8 cellular contexts compared by ENCODE assay signal in the genomic region with DNA sequence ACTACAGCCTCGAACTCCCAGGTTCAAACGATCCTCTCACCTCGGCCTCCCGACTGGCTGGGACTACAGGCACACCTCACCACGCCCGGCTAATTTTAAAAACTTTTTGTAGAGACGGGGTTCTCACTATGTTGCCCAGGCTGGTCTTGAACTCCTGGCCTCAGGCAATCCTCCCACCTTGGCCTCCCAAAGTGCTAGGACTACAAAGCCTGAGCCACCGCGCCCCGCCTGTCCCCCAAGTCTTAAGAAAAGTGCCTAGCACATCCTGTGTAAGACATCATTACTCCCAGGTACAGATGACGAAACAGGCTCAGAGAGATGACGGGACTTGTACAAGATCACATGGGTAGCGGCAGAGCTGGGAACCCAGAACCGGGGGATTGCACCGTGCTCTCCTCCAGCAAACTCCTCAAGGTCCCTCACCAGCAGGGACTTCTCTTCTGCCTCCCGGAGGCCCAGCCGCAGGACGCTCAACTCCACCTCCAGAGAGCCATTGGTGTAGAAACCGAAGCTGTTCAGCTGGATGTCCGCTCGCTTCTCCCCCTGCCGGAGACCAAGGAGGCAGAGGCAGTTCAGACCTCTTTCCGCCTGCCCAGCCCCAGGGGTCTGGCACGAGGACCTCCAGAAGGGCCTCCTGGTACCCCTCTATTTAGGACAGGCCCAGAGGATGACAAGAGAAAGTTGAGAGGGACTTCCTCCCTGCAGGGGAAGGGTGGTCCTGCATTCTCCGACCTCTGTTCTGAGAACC. TPM values are rescaled to one million over a fixed set of nuclear protein-coding genes. Genes with fewer than 3 reads are reported as not detected.
A peak's percentile ranks its signal among the peaks of the same experiment; 100 is the strongest.
DNase-seq lines count a peak whose midpoint lies in the region; ATAC-seq, FAIRE-seq and TF ChIP-seq lines count a peak whose summit lies in the region.

No MANE protein-coding gene starts in this region.

- H3K4ac ChIP-seq in trophoblast cell (ENCODE audit: low read depth, low read length), result peak overlapping the region; percentile 17

- peak overlapping the region; percentile 92 to 100 (median 98) for H3K27ac ChIP-seq in heart right ventricle
- peak overlapping the region; percentile 97 for H3K27ac ChIP-seq in trophoblast cell (ENCODE audit: low read depth, low read length)

- no peak for FAIRE-seq in urothelium cell line (lab: Jason Lieb, UNC)

- H3K4me2 ChIP-seq in trophoblast cell (ENCODE audit: low read length), result peak overlapping the region; percentile 86

- H3K4me3 Mint-ChIP-seq in IgD-negative memory B cell, result peak overlapping the region; percentile 94 to 98 (median 98)

- intact Hi-C loops in heart right ventricle (cut with DNase I), result loop anchor here in 6 of 10 donors (2.0 to 10.0 kb wide), 9 partner anchors 102 to 658 kb away; a partner anchor contains a TSS

- peaks cover 19% of the 10 kb centered on the region for H3K79me2 ChIP-seq in trophoblast cell (ENCODE audit: control insufficient read depth, insufficient read depth, low read length, poor library complexity)

- no peaks in the 10 kb centered on the region for H3K27me3 Mint-ChIP-seq in IgD-negative memory B cell

- H4K8ac ChIP-seq in trophoblast cell (ENCODE audit: low read depth, low read length), result peak overlapping the region; percentile 62

- ATAC-seq in heart right ventricle, result peak in 7 of 8 donors; percentile 2 to 24 (median 7)

- H3K27ac Mint-ChIP-seq in IgD-negative memory B cell, result peak overlapping the region; percentile 76 to 97 (median 95)

- H4K12ac ChIP-seq in trophoblast cell (ENCODE audit: low read depth, low read length), result peak overlapping the region; percentile 56

- peak overlapping the region; percentile 87 for H2AFZ ChIP-seq in trophoblast cell (ENCODE audit: insufficient read depth, low read length, poor library complexity)

- H3K18ac ChIP-seq in trophoblast cell (ENCODE audit: low read length), result peak overlapping the region; percentile 8

- H3K9me3 Mint-ChIP-seq in IgD-negative memory B cell, result no peaks in the 10 kb centered on the region

- peak overlapping the region; percentile 46 for H2BK5ac ChIP-seq in trophoblast cell (ENCODE audit: low read depth, low read length, poor library complexity)

- H3K27me3 ChIP-seq in adipocyte (replicated peaks; ENCODE audit: control insufficient read depth, insufficient read depth, low read length) (no peaks in the 10 kb centered on the region), heart right ventricle (peaks cover 0 to 10% (median 0%) of the 10 kb centered on the region in 7 donors), trophoblast cell (ENCODE audit: insufficient read depth, low read length) (no peaks in the 10 kb centered on the region)

- H3K9ac ChIP-seq in adipocyte (ENCODE audit: low read length) (peak overlapping the region; percentile 96), trophoblast cell (ENCODE audit: low read length) (peak overlapping the region; percentile 30)

- peaks cover 25% of the 10 kb centered on the region for H3K4me1 ChIP-seq in adipocyte (ENCODE audit: control insufficient read depth, insufficient read depth, low read length)
- peaks cover 12 to 47% (median 33%) of the 10 kb centered on the region in 9 donors for H3K4me1 ChIP-seq in heart right ventricle
- H3K4me1 ChIP-seq in trophoblast cell (ENCODE audit: control insufficient read depth in 1 of 2, insufficient read depth in 2 of 2, low read length in 2 of 2), result peaks cover 24 to 27% of the 10 kb centered on the region in 2 experiments

- peak; percentile 29 to 73 (median 56) for TF ChIP-seq CTCF in heart right ventricle (IDR thresholded peaks at IDR 0.05)

- H4K91ac ChIP-seq in trophoblast cell (ENCODE audit: low read depth, low read length), result peak overlapping the region; percentile 97

- peak overlapping the region; percentile 94 for H3K4me3 ChIP-seq in adipocyte (ENCODE audit: low read length)
- H3K4me3 ChIP-seq in heart right ventricle, result peak overlapping the region; percentile 59 to 99 (median 82)
- H3K4me3 ChIP-seq in trophoblast cell (ENCODE audit: low read depth, low read length), result peak overlapping the region; percentile 79

- DNase-seq in DMS79 treated with DMSO at 0.1 percent for 48 hours (lab: John Stamatoyannopoulos, UW) (peak; percentile 53), SW 1271 (lab: John Stamatoyannopoulos, UW) (peak; percentile 74 to 76), adipocyte (ENCODE audit: low read depth) (peak; percentile 96), heart right ventricle (peak; percentile 70 to 77), trophoblast cell (peak; percentile 80 to 87), urothelium cell line (ENCODE audit: low spot score) (peak; percentile 67), NCI-H2171 treated with DMSO at 0.1 percent for 48 hours (lab: John Stamatoyannopoulos, UW) (no peak)

- peaks cover 38% of the 10 kb centered on the region for H3K79me1 ChIP-seq in trophoblast cell (ENCODE audit: low read length)

- H2AK5ac ChIP-seq in trophoblast cell (ENCODE audit: low read length), result peak overlapping the region; percentile 57

- H3K9me3 ChIP-seq in adipocyte (ENCODE audit: control insufficient read depth, low read length), result no peaks in the 10 kb centered on the region
- H3K9me3 ChIP-seq in heart right ventricle, result no peaks in the 10 kb centered on the region
- no peaks in the 10 kb centered on the region for H3K9me3 ChIP-seq in trophoblast cell (ENCODE audit: insufficient read depth, low read depth, low read length)

- no peak overlapping the region for H3K23ac ChIP-seq in trophoblast cell (ENCODE audit: low read length)

- no peaks in the 10 kb centered on the region for H3K36me3 Mint-ChIP-seq in IgD-negative memory B cell

- H3K4me1 Mint-ChIP-seq in IgD-negative memory B cell, result peaks cover 26 to 31% (median 30%) of the 10 kb centered on the region in 3 donors

- H2BK12ac ChIP-seq in trophoblast cell (ENCODE audit: low read length), result no peak overlapping the region

- H2BK120ac ChIP-seq in trophoblast cell (ENCODE audit: insufficient read depth, low read length, poor library complexity), result no peak overlapping the region

- peak overlapping the region; percentile 56 for H3K14ac ChIP-seq in trophoblast cell (ENCODE audit: low read length)

- WGBS in heart right ventricle, 2 donors, result 28 to 29% methylated on average over 25 of the region's 25 CpGs
- WGBS in trophoblast cell (ENCODE audit: extremely low coverage, insufficient coverage, insufficient read length), result no CpG with 5 or more reads among the region's 25 CpGs

- H3K36me3 ChIP-seq in adipocyte (ENCODE audit: control insufficient read depth, insufficient read depth, low read length, severe bottlenecking) (peaks cover 18% of the 10 kb centered on the region), heart right ventricle (peaks cover 0 to 40% (median 9%) of the 10 kb centered on the region in 9 donors), trophoblast cell (ENCODE audit: control insufficient read depth in 1 of 2, insufficient read depth in 2 of 2, low read length in 2 of 2) (peaks cover 20 to 22% of the 10 kb centered on the region in 2 experiments)

RNA-seq across cellular contexts. Expression of a gene that starts 1.0 kb away (rescaled TPM):
- 81.3 TPM for polyA plus RNA-seq in IgD-negative memory B cell
- total RNA-seq in heart right ventricle, result 10 to 100 TPM; 20.4 to 33.6 (median 21.5) TPM
- polyA plus RNA-seq in heart right ventricle, result 10 to 100 TPM; 43.1 to 62.0 TPM
- 45.3 and 47.5 TPM in 2 replicates for polyA plus RNA-seq in trophoblast cell (2013)

RNA-seq across cellular contexts. Expression of a gene that starts 3.1 kb away (rescaled TPM):
- polyA plus RNA-seq in IgD-negative memory B cell (4.0 TPM), heart right ventricle (100 to 1,000 TPM in 1 of 2 donors, 10 to 100 TPM in 1; 93.7 to 314 TPM)
- total RNA-seq in heart right ventricle, result 100 to 1,000 TPM in 1 of 10 donors, 10 to 100 TPM in 9; 60.6 to 152 (median 73.5) TPM
- 86.9 and 89.2 TPM in 2 replicates for polyA plus RNA-seq in trophoblast cell (2013)

RNA-seq across cellular contexts. Expression of a gene that starts 15.9 kb away (rescaled TPM):
- not detected for polyA plus RNA-seq in IgD-negative memory B cell
- 100 to 1,000 TPM in 5 of 10 donors, 10 to 100 TPM in 5; 23.0 to 438 (median 111) TPM for total RNA-seq in heart right ventricle
- 100 to 1,000 TPM; 275 to 475 TPM for polyA plus RNA-seq in heart right ventricle
- 4.5 and 5.1 TPM in 2 replicates for polyA plus RNA-seq in trophoblast cell (2013)

RNA-seq across cellular contexts. Expression of a gene that starts 30.9 kb away (rescaled TPM):
- polyA plus RNA-seq in IgD-negative memory B cell (32.7 TPM), heart right ventricle (under 1 TPM; 0.17 to 0.37 TPM)
- total RNA-seq in heart right ventricle, result under 1 TPM in 5 of 10 donors, not detected in 5; 0.16 to 0.79 (median 0.36) TPM
- 25.0 and 26.7 TPM in 2 replicates for polyA plus RNA-seq in trophoblast cell (2013)

RNA-seq across cellular contexts. Expression of a gene that starts 36.2 kb away (rescaled TPM):
- polyA plus RNA-seq in IgD-negative memory B cell (47.5 TPM), heart right ventricle (1 to 10 TPM in 1 of 2 donors, under 1 TPM in 1; 0.70 to 1.3 TPM)
- total RNA-seq in heart right ventricle, result 10 to 100 TPM in 1 of 10 donors, 1 to 10 TPM in 6, under 1 TPM in 3; 0.45 to 11.0 (median 1.4) TPM
- polyA plus RNA-seq in trophoblast cell (2013), result 0.12 and 0.24 TPM in 2 replicates

Comparison
In these comparisons a context has a peak if more than half of its experiments do, and no peak if none do; other contexts are left out.
1. RNA of a gene that starts 3.1 kb away (polyA plus RNA-seq): 93.7 to 314 TPM in heart right ventricle; 4.0 TPM in IgD-negative memory B cell (single experiment); every median in the first group is over 10 times any median in the second.
2. RNA of a gene that starts 15.9 kb away (polyA plus RNA-seq): 275 to 475 TPM in heart right ventricle; not detected in IgD-negative memory B cell (single experiment); every median in the first group is over 100 times any median in the second.
3. Peak in every context shown above with its lines, with median percentiles within 50 percentile points of each other: H3K4me3 ChIP-seq.